ENCODE assay signal across 8 cellular contexts in the genomic region with DNA sequence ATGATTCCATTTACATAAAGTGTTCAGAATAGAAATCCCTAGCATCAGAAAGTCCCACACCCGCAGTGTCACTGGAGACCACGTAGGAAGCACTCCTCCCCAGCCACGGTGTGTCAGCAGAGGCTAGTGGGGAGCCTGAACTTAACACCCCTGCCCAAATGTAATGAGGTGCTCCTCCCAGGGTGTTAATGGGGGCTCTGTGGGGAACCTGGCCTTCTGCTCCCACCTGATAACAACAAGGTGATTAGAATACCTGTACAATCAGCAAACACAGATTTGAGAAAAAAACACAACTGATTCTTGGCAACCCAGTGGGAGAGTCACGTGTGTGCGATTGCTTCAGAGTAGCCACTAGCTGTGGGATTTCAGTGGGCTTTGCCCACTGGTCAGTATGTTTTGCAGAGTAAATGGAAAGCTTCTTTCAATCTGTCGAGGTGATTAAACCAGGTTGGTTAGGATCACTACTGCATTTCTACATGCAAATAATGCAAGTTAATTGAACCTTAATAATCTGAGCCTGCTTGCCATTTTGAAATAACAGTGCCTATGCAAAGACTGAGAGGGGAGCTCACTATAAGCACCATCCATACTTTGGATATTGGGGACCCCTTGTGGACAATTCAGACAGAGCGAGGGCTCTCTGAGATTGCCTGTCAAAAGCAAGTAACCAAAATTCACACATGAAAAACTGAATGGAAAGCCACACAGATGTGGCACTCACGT. TPM values are rescaled to one million over a fixed set of nuclear protein-coding genes. Genes with fewer than 3 reads are reported as not detected.
DNase-seq lines count a peak whose midpoint lies in the region; ATAC-seq and TF ChIP-seq lines count a peak whose summit lies in the region.

No MANE protein-coding gene starts in this region.

- no peaks in the 10 kb centered on the region for H3K4me1 ChIP-seq in neuronal stem cell (ENCODE audit: control insufficient read depth in 2 of 2, insufficient read depth in 1 of 2, low read depth in 1 of 2, low read length in 2 of 2)

- H3K27me3 ChIP-seq in neuronal stem cell (ENCODE audit: control insufficient read depth in 3 of 3, insufficient read depth in 3 of 3, low read depth in 1 of 3, low read length in 3 of 3): no peaks in the 10 kb centered on the region

- H2BK15ac ChIP-seq in neuronal stem cell (ENCODE audit: low read length): no peak overlapping the region

- H2BK12ac ChIP-seq in neuronal stem cell (ENCODE audit: low read length): no peak overlapping the region

- no peak overlapping the region for H2AK5ac ChIP-seq in neuronal stem cell (ENCODE audit: low read depth, low read length)

- H2BK5ac ChIP-seq in neuronal stem cell (ENCODE audit: low read length): no peak overlapping the region

- ATAC-seq in GM21825 (IDR thresholded peaks at IDR 0.05; ENCODE audit: unreplicated experiment): peak; percentile 55
- ATAC-seq in GM19328 (IDR thresholded peaks at IDR 0.05; ENCODE audit: unreplicated experiment): no peak
- ATAC-seq in GM19023 (IDR thresholded peaks at IDR 0.05; ENCODE audit: unreplicated experiment): no peak

- H4K8ac ChIP-seq in neuronal stem cell (ENCODE audit: low read depth, low read length): no peak overlapping the region

- H3K79me1 ChIP-seq in neuronal stem cell (ENCODE audit: low read depth, low read length): no peaks in the 10 kb centered on the region

- no peak overlapping the region for H3K4me2 ChIP-seq in neuronal stem cell (ENCODE audit: insufficient read depth, low read length, poor library complexity, severe bottlenecking)

- H3K4ac ChIP-seq in neuronal stem cell (ENCODE audit: low read length): no peak overlapping the region

- H3K27ac ChIP-seq in C4-2B (no peak overlapping the region), neuronal stem cell (replicated peaks; ENCODE audit: low read length) (no peak overlapping the region)

- no peak overlapping the region for H3K4me3 ChIP-seq in neuronal stem cell (ENCODE audit: low read length in 2 of 2)

- H2BK120ac ChIP-seq in neuronal stem cell (ENCODE audit: low read depth, low read length): no peak overlapping the region

- no peak overlapping the region for H4K91ac ChIP-seq in neuronal stem cell (ENCODE audit: low read depth, low read length, poor library complexity)

- no peak overlapping the region for H3K9ac ChIP-seq in neuronal stem cell (ENCODE audit: low read depth, low read length, poor library complexity)

- H3K36me3 ChIP-seq in neuronal stem cell (replicated peaks in 1 of 2; ENCODE audit: control insufficient read depth in 2 of 2, insufficient read depth in 2 of 2, low read length in 2 of 2): no peaks in the 10 kb centered on the region

- WGBS in neuronal stem cell (ENCODE audit: extremely low coverage in 2 of 2, insufficient read length in 2 of 2, insufficient replicate concordance in 1 of 2), 2 donors: no CpG with 5 or more reads among the region's 8 CpGs

- no peaks in the 10 kb centered on the region for H3K9me3 ChIP-seq in neuronal stem cell (replicated peaks in 1 of 2; ENCODE audit: control insufficient read depth in 2 of 2, insufficient read depth in 1 of 2, low read depth in 1 of 2, low read length in 2 of 2)

- no peak overlapping the region for H3K18ac ChIP-seq in neuronal stem cell (ENCODE audit: low read length)

- no peak overlapping the region for H3K14ac ChIP-seq in neuronal stem cell (ENCODE audit: low read length)

- TF ChIP-seq CTCF in C4-2B (conservative IDR thresholded peaks at IDR 0.05): peak; percentile 50

- no peak overlapping the region for H2AFZ ChIP-seq in neuronal stem cell (ENCODE audit: low read length)

- no peak overlapping the region for H3K23ac ChIP-seq in neuronal stem cell (ENCODE audit: low read depth, low read length, poor library complexity)

- DNase-seq in NCI-H446 treated with DMSO at 0.1 percent for 48 hours (lab: John Stamatoyannopoulos, UW) (peak; percentile 19), fibroblast of peridontal ligament (ENCODE audit: extremely low read depth) (peak; percentile 82), neuronal stem cell (ENCODE audit: low spot score) (peak; percentile 37)
- DNase-seq in activated CD4-positive, alpha-beta T cell treated with anti-CD3 and anti-CD28 coated beads, Interleukin-2, amount 50 U/mL, for 1 hour: peak; percentile 35

RNA-seq across cellular contexts. Expression of a gene that starts 20.6 kb away (rescaled TPM):
- 159 TPM for polyA plus RNA-seq in neuronal stem cell (2013, experiment 1 of 2)
- 154 TPM for polyA plus RNA-seq in neuronal stem cell (2013, experiment 2 of 2)

RNA-seq across cellular contexts. Expression of a gene that starts 20.8 kb away (rescaled TPM):
- 29.5 TPM for polyA plus RNA-seq in neuronal stem cell (2013, experiment 1 of 2)
- polyA plus RNA-seq in neuronal stem cell (2013, experiment 2 of 2): 28.8 TPM

RNA-seq across cellular contexts. Expression of a gene that starts 25.9 kb away (rescaled TPM):
- polyA plus RNA-seq in neuronal stem cell (2013, experiment 1 of 2): 16.3 TPM
- 16.0 TPM for polyA plus RNA-seq in neuronal stem cell (2013, experiment 2 of 2)

RNA-seq across cellular contexts. Expression of a gene that starts 42.5 kb away (rescaled TPM):
- 0.01 TPM for polyA plus RNA-seq in neuronal stem cell (2013, experiment 1 of 2)
- polyA plus RNA-seq in neuronal stem cell (2013, experiment 2 of 2): not detected

RNA-seq across cellular contexts. Expression of a gene that starts 52.1 kb away (rescaled TPM):
- not detected for polyA plus RNA-seq in neuronal stem cell (2013, experiment 1 of 2)
- not detected for polyA plus RNA-seq in neuronal stem cell (2013, experiment 2 of 2)

Comparison
In these comparisons a context has a peak if more than half of its experiments do, and no peak if none do; other contexts are left out.
1. DNase-seq: peak in every context shown above with its lines; median percentile 82 in fibroblast of peridontal ligament; 37 in neuronal stem cell; 35 in activated CD4-positive, alpha-beta T cell treated with anti-CD3 and anti-CD28 coated beads, Interleukin-2, amount 50 U/mL, for 1 hour; 19 in NCI-H446 treated with DMSO at 0.1 percent for 48 hours.